In genomic region chr1:27438621-27439061, GRCh38 we compare ENCODE assay signal across 11 cellular contexts. TPM values are rescaled to one million over a fixed set of nuclear protein-coding genes. Genes with fewer than 3 reads are reported as not detected.
DNase-seq lines count a peak whose midpoint lies in the region; ATAC-seq, FAIRE-seq and TF ChIP-seq lines count a peak whose summit lies in the region.
"Had no signal": no experiment of that assay in that cellular context is flagged by ENCODE, and none has a peak within 500 bp of the region (broad histone marks: within the 10 kb centered on the region; RNA-seq: fewer than 3 reads in every experiment).

No MANE protein-coding gene starts in this region.

- no peak overlapping the region for H3K27ac ChIP-seq in IMR-90 (ENCODE audit: insufficient read depth, low read length)
- H3K27ac ChIP-seq in K562 (ENCODE audit: extremely low read depth, low read depth, low read length), result no peak overlapping the region
- H3K27ac ChIP-seq in trophoblast cell (ENCODE audit: low read depth, low read length), result no peak overlapping the region

- no peak for FAIRE-seq in K562 (lab: Jason Lieb, UNC)

- in situ Hi-C loops in IMR-90 (cut with MboI; ENCODE audit: low sequenced_read_pairs) (no loop called here), K562 (cut with MboI) (no loop called here)

- no peak overlapping the region for H2AK5ac ChIP-seq in IMR-90 (ENCODE audit: low read depth, low read length)
- no peak overlapping the region for H2AK5ac ChIP-seq in trophoblast cell (ENCODE audit: low read length)

- no peak for TF ChIP-seq RAD21 in IMR-90 (IDR thresholded peaks at IDR 0.05; ENCODE audit: low read length)
- TF ChIP-seq RAD21 in K562 (CRISPR knock-in tag; conservative IDR thresholded peaks at IDR 0.05 in 1 of 2, IDR thresholded peaks at IDR 0.05 in 1 of 2), result no peak

- no peak overlapping the region for H3K4me2 ChIP-seq in IMR-90 (ENCODE audit: low read depth, low read length)
- H3K4me2 ChIP-seq in K562 (ENCODE audit: insufficient read depth, low read length), result no peak overlapping the region
- H3K4me2 ChIP-seq in trophoblast cell (ENCODE audit: low read length), result no peak overlapping the region

- H3K9ac ChIP-seq in IMR-90 (ENCODE audit: low read depth, low read length), result no peak overlapping the region
- no peak overlapping the region for H3K9ac ChIP-seq in K562 (ENCODE audit: insufficient read depth in 1 of 2, low read depth in 2 of 2, low read length in 2 of 2)
- H3K9ac ChIP-seq in trophoblast cell (ENCODE audit: low read length), result no peak overlapping the region

- H3K4me1 ChIP-seq in IMR-90 (ENCODE audit: control insufficient read depth, insufficient read depth, low read length) (peaks cover 21% of the 10 kb centered on the region), K562 (replicated peaks in 1 of 2; ENCODE audit: control insufficient read depth in 2 of 2, insufficient read depth in 2 of 2, low read length in 2 of 2) (peaks cover 10 to 42% of the 10 kb centered on the region in 2 experiments), trophoblast cell (ENCODE audit: control insufficient read depth in 1 of 2, insufficient read depth in 2 of 2, low read length in 2 of 2) (peaks cover 2 to 3% of the 10 kb centered on the region in 2 experiments)

- H3K9me3 ChIP-seq in IMR-90 (ENCODE audit: control insufficient read depth, insufficient read depth, low read length) (no peaks in the 10 kb centered on the region), K562 (replicated peaks; ENCODE audit: control insufficient read depth, insufficient read depth, low read depth, low read length) (no peaks in the 10 kb centered on the region), trophoblast cell (ENCODE audit: insufficient read depth, low read depth, low read length) (no peaks in the 10 kb centered on the region)
- H3K9me3 ChIP-seq: body of pancreas had no signal

- TF ChIP-seq POLR2A in IMR-90 (IDR thresholded peaks at IDR 0.05; ENCODE audit: low read depth, low read length) (no peak), K562 (conservative IDR thresholded peaks at IDR 0.05) (no peak)

- ATAC-seq in IMR-90 (ENCODE audit: low read depth), result no peak; the same call in 1 of the 2 replicates
- no peak for ATAC-seq in K562
- ATAC-seq in GM21717 (IDR thresholded peaks at IDR 0.05; ENCODE audit: unreplicated experiment), result no peak
- no peak for ATAC-seq in GM19395 (IDR thresholded peaks at IDR 0.05; ENCODE audit: unreplicated experiment)
- ATAC-seq: body of pancreas had no signal

- H3K36me3 ChIP-seq in IMR-90 (ENCODE audit: control insufficient read depth, insufficient read depth, low read length) (no peaks in the 10 kb centered on the region; the same call in 1 of the 2 replicates), K562 (ENCODE audit: control insufficient read depth, insufficient read depth, low read length) (peaks cover 15% of the 10 kb centered on the region; the same call in 2 of the 3 replicates), trophoblast cell (ENCODE audit: control insufficient read depth in 1 of 2, insufficient read depth in 2 of 2, low read length in 2 of 2) (peaks cover 0 to 2% of the 10 kb centered on the region in 2 experiments)

- H3K14ac ChIP-seq in IMR-90 (replicated peaks; ENCODE audit: low read depth, low read length) (0 out of 2 replicates have a peak overlapping the region, but pooled peaks have one; percentile 22), trophoblast cell (ENCODE audit: low read length) (no peak overlapping the region)

- no peak for TF ChIP-seq EP300 in K562 (IDR thresholded peaks at IDR 0.05; ENCODE audit: low read length)

- H3K4ac ChIP-seq in IMR-90 (ENCODE audit: low read depth, low read length) (no peak overlapping the region), trophoblast cell (ENCODE audit: low read depth, low read length) (no peak overlapping the region)

- H2AFZ ChIP-seq in IMR-90 (replicated peaks; ENCODE audit: low read length, poor library complexity), result no peak overlapping the region
- no peak overlapping the region for H2AFZ ChIP-seq in K562 (ENCODE audit: low read depth, low read length)
- H2AFZ ChIP-seq in trophoblast cell (ENCODE audit: insufficient read depth, low read length, poor library complexity), result no peak overlapping the region

- no peak overlapping the region for H3K4me3 ChIP-seq in IMR-90 (ENCODE audit: insufficient read depth, low read depth, low read length)
- no peak overlapping the region for H3K4me3 ChIP-seq in K562
- no peak overlapping the region for H3K4me3 ChIP-seq in trophoblast cell (ENCODE audit: low read depth, low read length)
- H3K4me3 ChIP-seq: body of pancreas had no signal

- BruUV-seq in IMR-90 (replicated peaks; lab: Mats Ljungman, UMichigan), result no TSS peak
- no TSS peak for BruUV-seq in K562 (replicated peaks; lab: Mats Ljungman, UMichigan)

- H2BK120ac ChIP-seq in IMR-90 (ENCODE audit: low read depth, low read length), result no peak overlapping the region
- no peak overlapping the region for H2BK120ac ChIP-seq in trophoblast cell (ENCODE audit: insufficient read depth, low read length, poor library complexity)

- H3K18ac ChIP-seq in IMR-90 (ENCODE audit: low read depth, low read length) (no peak overlapping the region), trophoblast cell (ENCODE audit: low read length) (no peak overlapping the region)

- H3K56ac ChIP-seq in IMR-90 (ENCODE audit: extremely low read depth, insufficient read depth, low read length), result no peak overlapping the region

- H3K79me1 ChIP-seq in IMR-90 (ENCODE audit: low read depth in 1 of 2, low read length in 2 of 2) (peaks cover 31 to 76% of the 10 kb centered on the region in 2 experiments), trophoblast cell (ENCODE audit: low read length) (no peaks in the 10 kb centered on the region)

- H3K9me1 ChIP-seq in IMR-90 (ENCODE audit: insufficient read depth, low read length) (peaks cover 20% of the 10 kb centered on the region), K562 (ENCODE audit: control insufficient read depth, insufficient read depth, low read length) (no peaks in the 10 kb centered on the region)

- intact Hi-C loops in IMR-90 (cut with micrococcal nuclease) (no loop called here), K562 (cut with micrococcal nuclease) (no loop called here)

- DNase-seq in COLO668 (lab: John Stamatoyannopoulos, UW; ENCODE audit: unreplicated experiment) (peak; percentile 53), IMR-90 (no peak), K562 (ENCODE audit: extremely low read depth in 1 of 4, low spot score in 3 of 4) (no peak), trophoblast cell (peak; percentile 12 to 35), SK-N-DZ (ENCODE audit: low spot score) (no peak)
- DNase-seq: activated CD4-positive, alpha-beta T cell treated with anti-CD3 and anti-CD28 coated beads, Interleukin-2, amount 50 U/mL, for 4 hours; body of pancreas; DND-41; NCI-H2081 treated with DMSO at 0.1 percent for 48 hours had no signal

- H4K8ac ChIP-seq in IMR-90 (ENCODE audit: low read depth in 2 of 2, low read length in 2 of 2) (no peak overlapping the region), trophoblast cell (ENCODE audit: low read depth, low read length) (no peak overlapping the region)

- H2BK5ac ChIP-seq in IMR-90 (ENCODE audit: low read depth, low read length, poor library complexity, severe bottlenecking) (no peak overlapping the region), trophoblast cell (ENCODE audit: low read depth, low read length, poor library complexity) (no peak overlapping the region)

- peaks cover 78% of the 10 kb centered on the region for H3K79me2 ChIP-seq in K562 (ENCODE audit: control insufficient read depth, insufficient read depth, low read length)
- peaks cover 2% of the 10 kb centered on the region for H3K79me2 ChIP-seq in trophoblast cell (ENCODE audit: control insufficient read depth, insufficient read depth, low read length, poor library complexity)

- CTCF ChIA-PET in IMR-90 (lab: Yijun Ruan, JAX), result no interaction called here
- CTCF ChIA-PET in K562 (lab: Yijun Ruan, JAX; ENCODE audit: low intra/inter-chr PET ratio), result no interaction called here

- H2BK20ac ChIP-seq in IMR-90 (ENCODE audit: low read depth, low read length), result no peak overlapping the region

- H4K12ac ChIP-seq in trophoblast cell (ENCODE audit: low read depth, low read length), result no peak overlapping the region

- H4K20me1 ChIP-seq in IMR-90 (ENCODE audit: insufficient read depth, low read length), result peaks cover 55% of the 10 kb centered on the region
- peaks cover 19% of the 10 kb centered on the region for H4K20me1 ChIP-seq in K562 (replicated peaks; ENCODE audit: control insufficient read depth, insufficient read depth, low read length)

- no CpG with 5 or more reads among the region's 1 CpG for WGBS in IMR-90 (ENCODE audit: extremely low coverage in 2 of 2, insufficient read length in 1 of 2), 2 experiments
- 81% methylated on average over 1 of the region's 1 CpG for WGBS in K562 (ENCODE audit: insufficient coverage, low coverage, missing lambda C conversion rate)
- no CpG with 5 or more reads among the region's 1 CpG for WGBS in trophoblast cell (ENCODE audit: extremely low coverage, insufficient coverage, insufficient read length)

- TF ChIP-seq CTCF in IMR-90 (conservative IDR thresholded peaks at IDR 0.05; ENCODE audit: low read depth, low read length) (no peak), K562 (IDR thresholded peaks at IDR 0.05 in 2 of 3, conservative IDR thresholded peaks at IDR 0.05 in 1 of 3; ENCODE audit: insufficient read depth in 2 of 3, low read depth in 1 of 3, low read length in 3 of 3) (no peak)

- dilution Hi-C loops in IMR-90 (cut with HindIII; ENCODE audit: low sequenced_read_pairs, unreplicated experiment), result no loop called here

- no peak overlapping the region for H4K5ac ChIP-seq in IMR-90 (ENCODE audit: low read depth, low read length)

- H2BK15ac ChIP-seq in IMR-90 (ENCODE audit: low read depth, low read length), result no peak overlapping the region

- POLR2A ChIA-PET in IMR-90 (lab: Charles Lee; ENCODE audit: unreplicated experiment), result no interaction called here
- POLR2A ChIA-PET in K562 (lab: Yijun Ruan, JAX), result interaction anchor here (0.7 to 3.6 kb wide), 10 partner anchors 9 to 754 kb away, joined by 3 to 14 read pairs (median 3); no protein-coding TSS in a partner anchor

- no peak overlapping the region for H2BK12ac ChIP-seq in trophoblast cell (ENCODE audit: low read length)

- H3K23ac ChIP-seq in IMR-90 (ENCODE audit: low read depth, low read length) (no peak overlapping the region), trophoblast cell (ENCODE audit: low read length) (no peak overlapping the region)

- H2AK9ac ChIP-seq in IMR-90 (replicated peaks; ENCODE audit: low read depth, low read length, poor library complexity), result no peak overlapping the region

- no peak overlapping the region for H4K91ac ChIP-seq in IMR-90 (ENCODE audit: insufficient read depth, low read depth, low read length)
- H4K91ac ChIP-seq in trophoblast cell (ENCODE audit: low read depth, low read length), result no peak overlapping the region

- H3K27me3 ChIP-seq in IMR-90 (ENCODE audit: control insufficient read depth, insufficient read depth, low read length), result no peaks in the 10 kb centered on the region
- no peaks in the 10 kb centered on the region for H3K27me3 ChIP-seq in K562 (ENCODE audit: control insufficient read depth in 2 of 2, insufficient read depth in 2 of 2, low read length in 2 of 2)
- H3K27me3 ChIP-seq in trophoblast cell (ENCODE audit: insufficient read depth, low read length), result no peaks in the 10 kb centered on the region
- H3K27me3 ChIP-seq: body of pancreas had no signal

RNA-seq across cellular contexts. Expression of gene GPR3, which starts 46.2 kb away (rescaled TPM):
- total RNA-seq in IMR-90 (2012; rRNA removed), result 0.72 and 0.83 TPM in 2 replicates
- polyA plus RNA-seq in IMR-90 (2012; rRNA removed), result 4.8 and 5.4 TPM in 2 replicates
- 3.3 and 6.1 TPM in 2 replicates for polyA plus RNA-seq in IMR-90 (2012; cell fraction: cytosol; rRNA removed)
- 5.4 and 6.0 TPM in 2 replicates for polyA plus RNA-seq in IMR-90 (2012; cell fraction: nucleus; rRNA removed; ENCODE audit: low replicate concordance)
- 14.5 and 40.1 TPM in 2 replicates for total RNA-seq in K562 (2011; cell fraction: chromatin; rRNA removed; ENCODE audit: low replicate concordance)
- total RNA-seq in K562 (2011; cell fraction: nucleolus; rRNA removed), result 36.8 and 39.4 TPM in 2 replicates
- 27.8 and 27.9 TPM in 2 replicates for total RNA-seq in K562 (2011; cell fraction: nucleoplasm; rRNA removed)
- total RNA-seq in K562 (2014; rRNA removed), result 3.7 and 6.2 TPM in 2 replicates
- total RNA-seq in K562 (2014; rRNA removed; fragmentation: Illumina TruSeq; extraction: Trizol), result 2.9 and 3.4 TPM in 2 replicates
- total RNA-seq in K562 (2015; rRNA removed; fragmentation: Illumina TruSeq; extraction: Trizol), result 3.5 and 3.7 TPM in 2 replicates
- total RNA-seq in K562 (2021), result 10.9 and 11.0 TPM in 2 replicates
- polyA plus RNA-seq in K562 (2011; rRNA removed), result 8.2 and 19.3 TPM in 2 replicates
- 26.0 and 34.4 TPM in 2 replicates for polyA plus RNA-seq in K562 (2011; cell fraction: cytosol; rRNA removed)
- polyA plus RNA-seq in K562 (2011; cell fraction: nucleus; rRNA removed), result 68.2 and 75.5 TPM in 2 replicates
- 10.0 and 10.7 TPM in 2 replicates for polyA plus RNA-seq in K562 (2012)
- polyA plus RNA-seq in K562 (2014; fragmentation: Illumina TruSeq; extraction: Trizol), result 10.1 and 11.6 TPM in 2 replicates
- polyA plus RNA-seq in K562 (2014; fragmentation: Nextera tagmentation; extraction: Ambion mirVana), result under 1 TPM; 0.24 to 0.59 TPM
- polyA plus RNA-seq in K562 (2014; rRNA removed), result 11.5 and 14.9 TPM in 2 replicates
- 8.0 and 9.3 TPM in 2 replicates for polyA minus RNA-seq in K562 (2011; rRNA and poly(A)+ RNA removed)
- polyA minus RNA-seq in K562 (2011; cell fraction: cytosol; rRNA and poly(A)+ RNA removed), result 7.3 and 7.9 TPM in 2 replicates
- polyA minus RNA-seq in K562 (2011; cell fraction: nucleus; rRNA and poly(A)+ RNA removed), result 11.1 and 11.6 TPM in 2 replicates
- polyA plus RNA-seq in trophoblast cell (2013), result 0.47 and 0.60 TPM in 2 replicates
- polyA plus RNA-seq in SK-N-DZ (2014; cell fraction: cytosol; rRNA removed), result 0.71 and 0.82 TPM in 2 replicates
- polyA plus RNA-seq in SK-N-DZ (2014; cell fraction: nucleus; rRNA removed), result 0.53 and 0.73 TPM in 2 replicates
- total RNA-seq: body of pancreas had no signal

RNA-seq across cellular contexts. Expression of gene WASF2, which starts 51.3 kb away (rescaled TPM):
- total RNA-seq in IMR-90 (2012; rRNA removed) (7.5 and 7.9 TPM in 2 replicates), K562 (2014; rRNA removed) (21.3 and 29.6 TPM in 2 replicates), K562 (2014; rRNA removed; fragmentation: Illumina TruSeq; extraction: Trizol) (31.2 and 40.7 TPM in 2 replicates), K562 (2015; rRNA removed; fragmentation: Illumina TruSeq; extraction: Trizol) (26.1 and 29.2 TPM in 2 replicates), K562 (2021) (139 and 163 TPM in 2 replicates)
- polyA plus RNA-seq in IMR-90 (2012; rRNA removed) (45.0 and 45.4 TPM in 2 replicates), K562 (2011; rRNA removed) (41.5 and 104 TPM in 2 replicates), K562 (2014; fragmentation: Illumina TruSeq; extraction: Trizol) (109 and 115 TPM in 2 replicates), K562 (2014; fragmentation: Nextera tagmentation; extraction: Ambion mirVana) (1 to 10 TPM; 8.2 to 9.7 TPM), K562 (2014; rRNA removed) (51.3 and 56.8 TPM in 2 replicates)
- 28.6 and 29.9 TPM in 2 replicates for polyA plus RNA-seq in IMR-90 (2012; cell fraction: cytosol; rRNA removed)
- polyA plus RNA-seq in IMR-90 (2012; cell fraction: nucleus; rRNA removed; ENCODE audit: low replicate concordance), result 29.8 and 37.0 TPM in 2 replicates
- 60.7 and 84.8 TPM in 2 replicates for total RNA-seq in K562 (2011; cell fraction: chromatin; rRNA removed; ENCODE audit: low replicate concordance)
- total RNA-seq in K562 (2011; cell fraction: nucleolus; rRNA removed), result 47.0 and 48.4 TPM in 2 replicates
- 68.6 and 84.8 TPM in 2 replicates for total RNA-seq in K562 (2011; cell fraction: nucleoplasm; rRNA removed)
- 45.0 and 57.5 TPM in 2 replicates for polyA plus RNA-seq in K562 (2011; cell fraction: cytosol; rRNA removed)
- 49.0 and 54.9 TPM in 2 replicates for polyA plus RNA-seq in K562 (2011; cell fraction: nucleus; rRNA removed)
- 84.9 and 101 TPM in 2 replicates for polyA plus RNA-seq in K562 (2012)
- polyA minus RNA-seq in K562 (2011; rRNA and poly(A)+ RNA removed), result 49.4 and 58.2 TPM in 2 replicates
- polyA minus RNA-seq in K562 (2011; cell fraction: cytosol; rRNA and poly(A)+ RNA removed), result 68.3 and 88.6 TPM in 2 replicates
- polyA minus RNA-seq in K562 (2011; cell fraction: nucleus; rRNA and poly(A)+ RNA removed), result 15.8 and 27.9 TPM in 2 replicates
- polyA plus RNA-seq in trophoblast cell (2013), result 54.5 and 57.3 TPM in 2 replicates
- polyA plus RNA-seq in SK-N-DZ (2014; cell fraction: cytosol; rRNA removed), result 11.3 and 12.4 TPM in 2 replicates
- 4.1 and 10.3 TPM in 2 replicates for polyA plus RNA-seq in SK-N-DZ (2014; cell fraction: nucleus; rRNA removed)

RNA-seq across cellular contexts. Expression of gene CD164L2, which starts 55.5 kb away (rescaled TPM):
- total RNA-seq in IMR-90 (2012; rRNA removed) (not detected in 2 replicates), K562 (2014; rRNA removed) (0.29 and 0.45 TPM in 2 replicates), K562 (2014; rRNA removed; fragmentation: Illumina TruSeq; extraction: Trizol) (0.18 TPM in 1 of 2 replicates, not detected in the other), K562 (2015; rRNA removed; fragmentation: Illumina TruSeq; extraction: Trizol) (0.14 and 0.19 TPM in 2 replicates), K562 (2021) (0.49 and 0.72 TPM in 2 replicates)
- polyA plus RNA-seq in IMR-90 (2012; rRNA removed) (not detected in 2 replicates), K562 (2011; rRNA removed) (0.92 and 2.8 TPM in 2 replicates), K562 (2014; fragmentation: Illumina TruSeq; extraction: Trizol) (0.31 and 0.65 TPM in 2 replicates), K562 (2014; fragmentation: Nextera tagmentation; extraction: Ambion mirVana) (under 1 TPM in 1 of 2 experiments, not detected in 1; 0.08 TPM), K562 (2014; rRNA removed) (0.63 and 0.91 TPM in 2 replicates)
- polyA plus RNA-seq in IMR-90 (2012; cell fraction: cytosol; rRNA removed), result not detected in 2 replicates
- polyA plus RNA-seq in IMR-90 (2012; cell fraction: nucleus; rRNA removed; ENCODE audit: low replicate concordance), result 0.04 TPM in 1 of 2 replicates, not detected in the other
- 2.6 and 7.4 TPM in 2 replicates for total RNA-seq in K562 (2011; cell fraction: chromatin; rRNA removed; ENCODE audit: low replicate concordance)
- 5.0 and 5.4 TPM in 2 replicates for total RNA-seq in K562 (2011; cell fraction: nucleolus; rRNA removed)
- total RNA-seq in K562 (2011; cell fraction: nucleoplasm; rRNA removed), result 5.1 and 5.8 TPM in 2 replicates
- 0.92 and 1.2 TPM in 2 replicates for polyA plus RNA-seq in K562 (2011; cell fraction: cytosol; rRNA removed)
- polyA plus RNA-seq in K562 (2011; cell fraction: nucleus; rRNA removed), result 15.3 and 19.6 TPM in 2 replicates
- polyA plus RNA-seq in K562 (2012), result 1.2 and 1.7 TPM in 2 replicates
- 0.28 and 0.57 TPM in 2 replicates for polyA minus RNA-seq in K562 (2011; rRNA and poly(A)+ RNA removed)
- polyA minus RNA-seq in K562 (2011; cell fraction: cytosol; rRNA and poly(A)+ RNA removed), result not detected in 2 replicates
- polyA minus RNA-seq in K562 (2011; cell fraction: nucleus; rRNA and poly(A)+ RNA removed), result 1.1 and 2.4 TPM in 2 replicates
- polyA plus RNA-seq in trophoblast cell (2013), result 0.03 TPM in 1 of 2 replicates, not detected in the other
- not detected in 2 replicates for polyA plus RNA-seq in SK-N-DZ (2014; cell fraction: cytosol; rRNA removed)
- polyA plus RNA-seq in SK-N-DZ (2014; cell fraction: nucleus; rRNA removed), result not detected in 2 replicates

Comparison
In these comparisons a context has a peak if more than half of its experiments do, and no peak if none do; other contexts are left out.
1. DNase-seq: peak in COLO668 (single experiment) and trophoblast cell (2 of 2); none in IMR-90 (single experiment), K562 (0 of 4) and SK-N-DZ (single experiment).